ENCODE assay signal across 29 cellular contexts in genomic region chr3:148583793-148584192, GRCh38.
"Had no signal": no experiment of that assay in that cellular context is flagged by ENCODE, and none has a peak within 500 bp of the region (broad histone marks: within the 10 kb centered on the region; RNA-seq: fewer than 3 reads in every experiment).

No MANE protein-coding gene starts in this region.

- H3K4me1 Mint-ChIP-seq: endodermal cell had no signal

- FAIRE-seq: colon, endometrium, endothelial cell of umbilical vein, frontal cortex had no signal

- H3K9me3 Mint-ChIP-seq: dendritic cell treated with granulocyte-macrophage colony-stimulating factor and Interleukin-4, amounts not matched to agents 40 ng/mL and 50 ng/mL, for 4 days; endodermal cell had no signal

- H3K4me3 Mint-ChIP-seq: dendritic cell treated with granulocyte-macrophage colony-stimulating factor and Interleukin-4, amounts not matched to agents 40 ng/mL and 50 ng/mL, for 4 days; effector memory CD8-positive, alpha-beta T cell; endodermal cell had no signal

- H3K27ac ChIP-seq: colonic mucosa, coronary artery, dorsolateral prefrontal cortex, epithelial cell of prostate, esophagus muscularis mucosa, esophagus squamous epithelium, foreskin keratinocyte, gastrocnemius medialis, heart left ventricle, heart right ventricle had no signal

- H3K27ac Mint-ChIP-seq: dendritic cell treated with granulocyte-macrophage colony-stimulating factor and Interleukin-4, amounts not matched to agents 40 ng/mL and 50 ng/mL, for 4 days; effector memory CD8-positive, alpha-beta T cell; endodermal cell had no signal

- DNase-seq: colonic mucosa; cortex of kidney; dermis blood vessel endothelial cell; dorsolateral prefrontal cortex; effector CD4-positive, alpha-beta T cell; effector CD8-positive, alpha-beta T cell; effector memory CD4-positive, alpha-beta T cell; effector memory CD8-positive, alpha-beta T cell; endodermal cell; erythroblast; esophagus squamous epithelium; foreskin fibroblast; foreskin keratinocyte; foreskin melanocyte; gastrocnemius medialis; glutamatergic neuron; head of caudate nucleus; heart left ventricle; heart right ventricle had no signal

- H3K27me3 Mint-ChIP-seq: dendritic cell treated with granulocyte-macrophage colony-stimulating factor and Interleukin-4, amounts not matched to agents 40 ng/mL and 50 ng/mL, for 4 days; effector memory CD8-positive, alpha-beta T cell had no signal

- H3K4me1 ChIP-seq: colonic mucosa, esophagus squamous epithelium, foreskin keratinocyte, gastrocnemius medialis, heart right ventricle had no signal

- H3K36me3 ChIP-seq: colonic mucosa, esophagus muscularis mucosa, esophagus squamous epithelium, gastrocnemius medialis, gastroesophageal sphincter, heart left ventricle, heart right ventricle had no signal

- H3K27me3 ChIP-seq: colonic mucosa, dorsolateral prefrontal cortex, esophagus muscularis mucosa, esophagus squamous epithelium, foreskin keratinocyte, gastrocnemius medialis, gastroesophageal sphincter, heart left ventricle, heart right ventricle had no signal

- ATAC-seq: effector memory CD8-positive, alpha-beta T cell; esophagus mucosa; foreskin keratinocyte; gastrocnemius medialis; gastroesophageal sphincter; heart left ventricle; heart right ventricle had no signal

- H3K9me3 ChIP-seq: colonic mucosa, esophagus muscularis mucosa, esophagus squamous epithelium, gastrocnemius medialis, gastroesophageal sphincter had no signal

- H3K4me3 ChIP-seq: colonic mucosa, coronary artery, dorsolateral prefrontal cortex, esophagus muscularis mucosa, esophagus squamous epithelium, gastrocnemius medialis, gastroesophageal sphincter, heart left ventricle, heart right ventricle had no signal
